Comparison of ENCODE assay signal across 9 cellular contexts in genomic region chr21:46515109-46515508, GRCh38. TPM values are rescaled to one million over a fixed set of nuclear protein-coding genes. Genes with fewer than 3 reads are reported as not detected.
A peak's percentile ranks its signal among the peaks of the same experiment; 100 is the strongest.
DNase-seq lines count a peak whose midpoint lies in the region; ATAC-seq and TF ChIP-seq lines count a peak whose summit lies in the region.
"Had no signal": no experiment of that assay in that cellular context is flagged by ENCODE, and none has a peak within 500 bp of the region (broad histone marks: within the 10 kb centered on the region; RNA-seq: fewer than 3 reads in every experiment).

No MANE protein-coding gene starts in this region.

- H3K4me1 ChIP-seq in right lobe of liver, result peaks cover 0 to 23% (median 14%) of the 10 kb centered on the region in 4 donors

- DNase-seq in AG10803 (ENCODE audit: low read depth), result peak; percentile 11
- DNase-seq in NAMALWA (ENCODE audit: low spot score), result peak; percentile 45
- peak; percentile 78 for DNase-seq in cerebellum (ENCODE audit: low spot score)
- DNase-seq in right lobe of liver, result peak; percentile 84 to 91 (median 88)
- DNase-seq in NCI-H2171 (lab: John Stamatoyannopoulos, UW), result no peak
- no peak for DNase-seq in activated CD4-positive, CD25-positive, alpha-beta regulatory T cell (lab: John Stamatoyannopoulos, UW)
- DNase-seq in NCI-H128 (lab: John Stamatoyannopoulos, UW; ENCODE audit: unreplicated experiment), result no peak
- no peak for DNase-seq in H4 (ENCODE audit: low spot score)
- DNase-seq: SW 1271 had no signal

- H3K4me3 ChIP-seq in AG10803 (ENCODE audit: low read length) (no peak overlapping the region), right lobe of liver (no peak overlapping the region)

- H3K9me3 ChIP-seq in right lobe of liver, result no peaks in the 10 kb centered on the region

- TF ChIP-seq POLR2A in right lobe of liver (IDR thresholded peaks at IDR 0.05), result no peak

- H3K36me3 ChIP-seq in right lobe of liver, result peaks cover 0 to 17% (median 6%) of the 10 kb centered on the region in 4 donors

- WGBS in right lobe of liver (ENCODE audit: insufficient coverage, low coverage, low lambda C conversion rate, missing lambda C conversion rate), result 5% methylated on average over 2 of the region's 2 CpGs

- peak overlapping the region in 2 of 3 donors; percentile 15 to 81 for H3K27ac ChIP-seq in right lobe of liver

- ATAC-seq in right lobe of liver, result peak; percentile 92 to 94 (median 92)

- TF ChIP-seq CTCF in AG10803 (conservative IDR thresholded peaks at IDR 0.05; ENCODE audit: low read length) (no peak), right lobe of liver (IDR thresholded peaks at IDR 0.05) (no peak)

- intact Hi-C loops in right lobe of liver (cut with DNase I), result no loop called here

- H3K27me3 ChIP-seq in right lobe of liver, result no peaks in the 10 kb centered on the region

RNA-seq across cellular contexts. Expression of gene DIP2A, which starts 56.4 kb away (rescaled TPM):
- total RNA-seq in cerebellum (67.7 TPM), right lobe of liver (10 to 100 TPM; 12.3 to 14.4 (median 13.1) TPM)
- 6.8 and 7.8 TPM in 2 replicates for total RNA-seq in H4 (2014; rRNA removed; shearing (Covaris generic))

Comparison
In these comparisons a context has a peak if more than half of its experiments do, and no peak if none do; other contexts are left out.
1. DNase-seq: peak in AG10803 (single experiment), NAMALWA (single experiment), cerebellum (single experiment) and right lobe of liver (3 of 3); none in NCI-H2171 (single experiment), activated CD4-positive, CD25-positive, alpha-beta regulatory T cell (0 of 4), NCI-H128 (single experiment) and H4 (single experiment).